ENCODE assay signal across 1 cellular context in genomic region chr3:38038447-38038911, GRCh38.
TF ChIP-seq lines count a peak whose summit lies in the region.

No MANE protein-coding gene starts in this region.

TF ChIP-seq in IMR-90, 13 proteins besides CTCF, POLR2A, EP300 and RAD21 (continued from another document):
- TF ChIP-seq USF2 (IDR thresholded peaks at IDR 0.05; ENCODE audit: low read depth, low read length): no peak
TF ChIP-seq in IMR-90: peak in this region for 0.
